ENCODE assay signal across 19 cellular contexts in the genomic region with DNA sequence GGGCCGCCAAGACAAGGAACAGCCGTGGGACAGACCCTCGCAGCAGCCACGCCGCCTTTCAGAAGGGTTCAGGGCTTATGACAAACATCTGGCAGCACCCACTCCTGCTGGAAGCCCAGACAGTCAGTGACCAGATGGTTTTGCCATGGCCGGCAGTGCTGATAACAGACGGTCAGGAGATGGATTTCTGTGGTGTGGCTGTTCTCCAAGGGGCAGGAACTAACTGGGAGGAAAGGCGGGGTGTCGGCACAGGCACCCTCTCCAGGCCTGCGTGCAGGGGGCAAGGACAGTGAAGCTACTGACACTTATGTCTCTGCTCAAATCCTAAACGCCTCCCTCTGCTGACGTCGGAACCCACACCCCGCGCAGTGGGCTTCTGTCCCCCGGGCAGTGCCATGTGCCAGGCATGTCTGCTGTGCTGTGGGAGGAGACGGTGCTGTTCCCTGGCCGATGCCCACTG.
"Had no signal": no experiment of that assay in that cellular context is flagged by ENCODE, and none has a peak within 500 bp of the region (broad histone marks: within the 10 kb centered on the region; RNA-seq: fewer than 3 reads in every experiment).

No MANE protein-coding gene starts in this region.

- H3K4me3 ChIP-seq: gastroesophageal sphincter, mucosa of descending colon, sigmoid colon had no signal

- H3K4me1 ChIP-seq: gastroesophageal sphincter, sigmoid colon had no signal

- H3K4me3 Mint-ChIP-seq: activated CD8-positive, alpha-beta T cell treated with anti-CD3 and anti-CD28 coated beads for 36 hours; activated T-helper 1 cell treated with anti-CD3 and anti-CD28 coated beads, Interleukin-12 subunit alpha, Interleukin-12 subunit beta, Interleukin-2, Interleukin-4 antibody, amounts not matched to agents 30 ng/mL and 10 ng/mL and 1 ng/mL, durations not matched to agents 14 hours and 24 hours and 36 hours; effector memory CD8-positive, alpha-beta T cell; natural killer cell treated with Interleukin-12 subunit alpha and Interleukin-12 subunit beta and Interleukin-15 and Interleukin-18, amount 100 ng/mL, for 72 hours; WTC11 had no signal

- H3K4me1 Mint-ChIP-seq: WTC11 had no signal

- FAIRE-seq: bronchial epithelial cell, TTC549 had no signal

- H3K27me3 ChIP-seq: sigmoid colon had no signal

- DNase-seq: activated CD4-positive, alpha-beta T cell treated with anti-CD3 and anti-CD28 coated beads for 4 hours; activated CD8-positive, alpha-beta memory T cell treated with anti-CD3 and anti-CD28 coated beads, Interleukin-2, amount 50 U/mL, for 48 hours; activated CD8-positive, alpha-beta T cell treated with anti-CD3 and anti-CD28 coated beads for 36 hours; anterior cingulate cortex; dermis blood vessel endothelial cell; effector memory CD8-positive, alpha-beta T cell; islet precursor cell; mucosa of descending colon; sigmoid colon; stimulated activated CD4-positive, alpha-beta T cell treated with anti-CD3 and anti-CD28 coated beads, Interleukin-1b, Interleukin-23, amount 100 ng/mL, for 48 hours; SW 1271 had no signal

- H3K36me3 Mint-ChIP-seq: natural killer cell treated with Interleukin-12 subunit alpha and Interleukin-12 subunit beta and Interleukin-15 and Interleukin-18, amount 100 ng/mL, for 72 hours had no signal

- H3K9me3 Mint-ChIP-seq: activated CD8-positive, alpha-beta T cell treated with anti-CD3 and anti-CD28 coated beads for 36 hours; activated T-helper 1 cell treated with anti-CD3 and anti-CD28 coated beads, Interleukin-12 subunit alpha, Interleukin-12 subunit beta, Interleukin-2, Interleukin-4 antibody, amounts not matched to agents 30 ng/mL and 10 ng/mL and 1 ng/mL, durations not matched to agents 14 hours and 24 hours and 36 hours; effector memory CD8-positive, alpha-beta T cell; natural killer cell treated with Interleukin-12 subunit alpha and Interleukin-12 subunit beta and Interleukin-15 and Interleukin-18, amount 100 ng/mL, for 72 hours had no signal

- H3K27ac ChIP-seq: epithelial cell of prostate, gastroesophageal sphincter, sigmoid colon had no signal

- ATAC-seq: activated CD8-positive, alpha-beta T cell treated with anti-CD3 and anti-CD28 coated beads for 36 hours; effector memory CD8-positive, alpha-beta T cell; gastroesophageal sphincter; left lobe of liver; mucosa of descending colon; WTC11 had no signal

- H3K27me3 Mint-ChIP-seq: activated CD8-positive, alpha-beta T cell treated with anti-CD3 and anti-CD28 coated beads for 36 hours; natural killer cell treated with Interleukin-12 subunit alpha and Interleukin-12 subunit beta and Interleukin-15 and Interleukin-18, amount 100 ng/mL, for 72 hours had no signal

- H3K27ac Mint-ChIP-seq: activated CD8-positive, alpha-beta T cell treated with anti-CD3 and anti-CD28 coated beads for 36 hours; activated T-helper 1 cell treated with anti-CD3 and anti-CD28 coated beads, Interleukin-12 subunit alpha, Interleukin-12 subunit beta, Interleukin-2, Interleukin-4 antibody, amounts not matched to agents 30 ng/mL and 10 ng/mL and 1 ng/mL, durations not matched to agents 14 hours and 24 hours and 36 hours; effector memory CD8-positive, alpha-beta T cell; natural killer cell treated with Interleukin-12 subunit alpha and Interleukin-12 subunit beta and Interleukin-15 and Interleukin-18, amount 100 ng/mL, for 72 hours; WTC11 had no signal

- H3K9me3 ChIP-seq: gastroesophageal sphincter, mucosa of descending colon, sigmoid colon had no signal

- H3K36me3 ChIP-seq: gastroesophageal sphincter, sigmoid colon had no signal
